Comparison of ENCODE assay signal across 14 cellular contexts in the genomic region with DNA sequence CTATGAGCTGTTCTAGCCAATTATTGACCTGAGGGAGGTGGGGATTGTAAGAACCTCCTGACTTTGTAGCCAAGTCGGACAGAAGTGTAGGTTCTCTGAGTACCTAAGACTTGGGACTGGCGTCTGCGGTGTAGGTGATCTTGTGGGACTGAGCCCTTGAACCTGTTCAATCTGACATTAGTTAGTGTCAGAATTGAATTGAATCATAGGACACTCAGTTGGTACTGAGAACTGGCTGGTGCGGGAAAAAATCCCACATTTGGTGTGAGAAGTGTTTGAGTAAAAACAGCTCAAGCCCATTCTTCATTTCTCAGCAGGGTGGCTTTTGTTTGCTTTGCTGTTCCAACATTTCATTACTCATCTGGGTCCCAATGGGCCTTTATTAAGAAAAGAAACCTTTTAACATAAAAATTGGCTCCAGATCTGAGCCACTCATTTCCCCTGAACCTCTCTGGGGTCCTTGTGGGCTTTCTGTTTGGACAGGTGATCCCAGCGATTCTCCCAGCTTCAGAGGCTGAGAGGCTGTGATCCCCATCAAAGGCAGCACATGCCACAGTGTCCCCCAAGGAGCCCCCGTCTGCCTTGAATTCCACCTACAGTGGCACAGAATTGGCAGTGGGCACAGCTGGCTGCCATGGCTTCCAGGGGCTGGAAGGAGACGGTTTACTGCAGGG.
A peak's percentile ranks its signal among the peaks of the same experiment; 100 is the strongest.
DNase-seq lines count a peak whose midpoint lies in the region; ATAC-seq and TF ChIP-seq lines count a peak whose summit lies in the region.
"Had no signal": no experiment of that assay in that cellular context is flagged by ENCODE, and none has a peak within 500 bp of the region (broad histone marks: within the 10 kb centered on the region; RNA-seq: fewer than 3 reads in every experiment).

No MANE protein-coding gene starts in this region.

- peaks cover 0 to 15% (median 0%) of the 10 kb centered on the region in 3 experiments for H3K27me3 ChIP-seq in neuronal stem cell (ENCODE audit: control insufficient read depth in 3 of 3, insufficient read depth in 3 of 3, low read depth in 1 of 3, low read length in 3 of 3)

- no peaks in the 10 kb centered on the region for H3K9me3 ChIP-seq in neuronal stem cell (replicated peaks in 1 of 2; ENCODE audit: control insufficient read depth in 2 of 2, insufficient read depth in 1 of 2, low read depth in 1 of 2, low read length in 2 of 2)
- no peaks in the 10 kb centered on the region for H3K9me3 ChIP-seq in T-helper 17 cell (ENCODE audit: control insufficient read depth, low read length, poor library complexity, severe bottlenecking)
- H3K9me3 ChIP-seq: esophagus muscularis mucosa had no signal

- no peak overlapping the region for H4K91ac ChIP-seq in neuronal stem cell (ENCODE audit: low read depth, low read length, poor library complexity)

- H2BK15ac ChIP-seq in neuronal stem cell (ENCODE audit: low read length), result no peak overlapping the region

- no peak overlapping the region for H3K14ac ChIP-seq in neuronal stem cell (ENCODE audit: low read length)

- H3K4me3 Mint-ChIP-seq in T-helper 17 cell, result no peak overlapping the region
- H3K4me3 Mint-ChIP-seq: activated CD4-positive, alpha-beta T cell treated with anti-CD3 and anti-CD28 coated beads for 36 hours; memory B cell had no signal

- no peaks in the 10 kb centered on the region for H3K36me3 ChIP-seq in neuronal stem cell (replicated peaks in 1 of 2; ENCODE audit: control insufficient read depth in 2 of 2, insufficient read depth in 2 of 2, low read length in 2 of 2)
- H3K36me3 ChIP-seq: esophagus muscularis mucosa had no signal

- H4K8ac ChIP-seq in neuronal stem cell (ENCODE audit: low read depth, low read length), result no peak overlapping the region

- no peak overlapping the region for H2AK5ac ChIP-seq in neuronal stem cell (ENCODE audit: low read depth, low read length)

- no peak for TF ChIP-seq CTCF in epithelial cell of proximal tubule (conservative IDR thresholded peaks at IDR 0.05; ENCODE audit: low read depth, low read length)

- H2BK120ac ChIP-seq in neuronal stem cell (ENCODE audit: low read depth, low read length), result no peak overlapping the region

- H2BK5ac ChIP-seq in neuronal stem cell (ENCODE audit: low read length), result no peak overlapping the region

- H3K4me3 ChIP-seq in epithelial cell of proximal tubule (ENCODE audit: low read depth, low read length) (peak overlapping the region; percentile 37), neuronal stem cell (ENCODE audit: low read length in 2 of 2) (no peak overlapping the region)
- H3K4me3 ChIP-seq: esophagus muscularis mucosa had no signal

- H3K4me1 Mint-ChIP-seq in T-helper 17 cell, result peaks cover 3% of the 10 kb centered on the region
- H3K4me1 Mint-ChIP-seq: activated CD4-positive, alpha-beta T cell treated with anti-CD3 and anti-CD28 coated beads for 36 hours; memory B cell had no signal

- no peak overlapping the region for H3K4me2 ChIP-seq in neuronal stem cell (ENCODE audit: insufficient read depth, low read length, poor library complexity, severe bottlenecking)

- H3K27ac ChIP-seq in neuronal stem cell (replicated peaks; ENCODE audit: low read length), result peak overlapping the region; percentile 24
- H3K27ac ChIP-seq: esophagus muscularis mucosa, HL-60 had no signal

- WGBS in neuronal stem cell (ENCODE audit: extremely low coverage in 2 of 2, insufficient read length in 2 of 2, insufficient replicate concordance in 1 of 2), 2 donors, result no CpG with 5 or more reads among the region's 7 CpGs

- H2BK12ac ChIP-seq in neuronal stem cell (ENCODE audit: low read length), result no peak overlapping the region

- no peak overlapping the region for H3K9ac ChIP-seq in neuronal stem cell (ENCODE audit: low read depth, low read length, poor library complexity)

- no peak overlapping the region for H3K18ac ChIP-seq in neuronal stem cell (ENCODE audit: low read length)

- H3K4ac ChIP-seq in neuronal stem cell (ENCODE audit: low read length), result no peak overlapping the region

- H3K27ac Mint-ChIP-seq in T-helper 17 cell, result no peak overlapping the region
- H3K27ac Mint-ChIP-seq: activated CD4-positive, alpha-beta T cell treated with anti-CD3 and anti-CD28 coated beads for 36 hours; activated naive CD4-positive, alpha-beta T cell treated with anti-CD3 and anti-CD28 coated beads, Interleukin-2, amount 50 U/mL, for 72 hours; memory B cell had no signal

- peaks cover 2% of the 10 kb centered on the region for H3K36me3 Mint-ChIP-seq in T-helper 17 cell (ENCODE audit: low read depth)
- H3K36me3 Mint-ChIP-seq: activated naive CD4-positive, alpha-beta T cell treated with anti-CD3 and anti-CD28 coated beads, Interleukin-2, amount 50 U/mL, for 72 hours; memory B cell had no signal

- peaks cover 0 to 5% of the 10 kb centered on the region in 2 donors for H3K4me1 ChIP-seq in neuronal stem cell (ENCODE audit: control insufficient read depth in 2 of 2, insufficient read depth in 1 of 2, low read depth in 1 of 2, low read length in 2 of 2)

- peaks cover 2% of the 10 kb centered on the region for H3K79me1 ChIP-seq in neuronal stem cell (ENCODE audit: low read depth, low read length)

- H3K27me3 Mint-ChIP-seq in T-helper 17 cell, result peaks cover 18% of the 10 kb centered on the region

- H2AFZ ChIP-seq in neuronal stem cell (ENCODE audit: low read length), result no peak overlapping the region

- DNase-seq in DMS53 treated with DMSO at 0.1 percent for 48 hours (lab: John Stamatoyannopoulos, UW; ENCODE audit: unreplicated experiment) (peak; percentile 23), NCI-H69 (lab: John Stamatoyannopoulos, UW) (peak; percentile 88), epithelial cell of proximal tubule (ENCODE audit: low read depth) (no peak), neuronal stem cell (ENCODE audit: low spot score) (no peak), T-helper 17 cell (no peak)
- DNase-seq in stimulated activated CD4-positive, alpha-beta T cell treated with anti-CD3 and anti-CD28 coated beads, Interleukin-12 subunit alpha, Interleukin-12 subunit beta, amount 100 ng/mL, for 4 hours, result no peak
- DNase-seq: activated CD4-positive, alpha-beta T cell treated with anti-CD3 and anti-CD28 coated beads for 36 hours; NCI-H1694 had no signal

- ATAC-seq in HG02763 (IDR thresholded peaks at IDR 0.05; ENCODE audit: unreplicated experiment), result no peak
- ATAC-seq in GM21526 (IDR thresholded peaks at IDR 0.05; ENCODE audit: low FRiP score, unreplicated experiment), result no peak
- no peak for ATAC-seq in T-helper 17 cell
- ATAC-seq: activated CD4-positive, alpha-beta T cell treated with anti-CD3 and anti-CD28 coated beads for 36 hours; activated naive CD4-positive, alpha-beta T cell treated with anti-CD3 and anti-CD28 coated beads, Interleukin-2, amount 50 U/mL, for 72 hours had no signal

- no peak overlapping the region for H3K23ac ChIP-seq in neuronal stem cell (ENCODE audit: low read depth, low read length, poor library complexity)

Comparison
In these comparisons a context has a peak if more than half of its experiments do, and no peak if none do; other contexts are left out.
1. DNase-seq: peak in DMS53 treated with DMSO at 0.1 percent for 48 hours (single experiment) and NCI-H69 (single experiment); none in epithelial cell of proximal tubule (single experiment), neuronal stem cell (single experiment), stimulated activated CD4-positive, alpha-beta T cell treated with anti-CD3 and anti-CD28 coated beads, Interleukin-12 subunit alpha, Interleukin-12 subunit beta, amount 100 ng/mL, for 4 hours (single experiment) and T-helper 17 cell (0 of 3).